In the genomic region with DNA sequence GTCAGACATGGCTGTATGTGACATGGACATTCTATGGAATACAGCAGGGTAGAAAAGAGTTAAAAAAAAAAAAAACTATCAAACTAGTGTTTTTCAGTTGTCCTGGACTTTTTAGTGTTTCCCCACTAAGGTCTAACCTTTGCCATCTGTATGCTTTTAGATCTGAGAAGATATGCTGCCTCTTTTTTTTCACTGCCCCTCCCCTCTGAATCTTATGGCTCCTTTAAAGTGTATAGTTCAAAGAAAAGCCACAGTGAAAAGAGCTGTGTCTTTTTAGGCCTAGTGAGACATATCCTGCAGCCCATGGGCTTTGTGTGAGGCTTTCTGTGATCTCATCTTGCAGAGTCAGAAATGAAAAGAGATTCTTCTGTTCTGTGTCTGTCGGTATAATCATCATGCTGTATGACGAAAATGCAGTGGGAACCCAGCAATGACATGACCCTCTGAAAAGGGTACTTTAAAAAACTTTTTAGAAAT, we compare ENCODE assay signal across 1 cellular context.
TF ChIP-seq lines count a peak whose summit lies in the region.

No MANE protein-coding gene starts in this region.

TF ChIP-seq in HepG2, 621 proteins besides CTCF, POLR2A, EP300 and RAD21 (continued from another document and continues in another):
- TF ChIP-seq ZBTB2 (CRISPR knock-in tag; IDR thresholded peaks at IDR 0.05; ENCODE audit: low read depth) (no peak), REXO4 (CRISPR knock-in tag; IDR thresholded peaks at IDR 0.05; ENCODE audit: borderline replicate concordance) (no peak), HOXA9 (CRISPR knock-in tag; IDR thresholded peaks at IDR 0.05; ENCODE audit: borderline replicate concordance) (no peak), ZNF180 (CRISPR knock-in tag; IDR thresholded peaks at IDR 0.05; ENCODE audit: borderline replicate concordance, low read depth) (no peak), SMAD3 (CRISPR knock-in tag; IDR thresholded peaks at IDR 0.05) (peak; percentile 71), EEA1 (CRISPR knock-in tag; IDR thresholded peaks at IDR 0.05; ENCODE audit: borderline replicate concordance) (no peak), ELK4 (CRISPR knock-in tag; IDR thresholded peaks at IDR 0.05; ENCODE audit: borderline replicate concordance) (no peak), EHMT2 (IDR thresholded peaks at IDR 0.05; ENCODE audit: borderline replicate concordance, low read depth, low read length) (peak; percentile 53; the same call in 1 of the 2 replicates), FOSL1 (CRISPR knock-in tag; IDR thresholded peaks at IDR 0.05; ENCODE audit: borderline replicate concordance) (peak; percentile 11; the same call in 1 of the 2 replicates), ZFYVE20 (CRISPR knock-in tag; IDR thresholded peaks at IDR 0.05; ENCODE audit: borderline replicate concordance, low read depth) (no peak), MAFK (conservative IDR thresholded peaks at IDR 0.05 in 1 of 2, IDR thresholded peaks at IDR 0.05 in 1 of 2; ENCODE audit: low read length in 2 of 2) (peak in 1 of 2 experiments; percentile 15; a peak in 1 of 4 replicates), FOXO1 (CRISPR knock-in tag; IDR thresholded peaks at IDR 0.05) (peak; percentile 73), ZNF136 (CRISPR knock-in tag; IDR thresholded peaks at IDR 0.05; ENCODE audit: low read depth) (peak; percentile 83; the same call in 1 of the 2 replicates), ZNF225 (CRISPR knock-in tag; IDR thresholded peaks at IDR 0.05) (no peak), ISL2 (CRISPR knock-in tag; IDR thresholded peaks at IDR 0.05) (peak; percentile 99), ZNF788 (CRISPR knock-in tag; IDR thresholded peaks at IDR 0.05; ENCODE audit: borderline replicate concordance) (no peak), PAXIP1 (CRISPR knock-in tag; conservative IDR thresholded peaks at IDR 0.05) (peak; percentile 94), MYC (CRISPR knock-in tag; IDR thresholded peaks at IDR 0.05; ENCODE audit: borderline replicate concordance) (no peak), NR0B2 (CRISPR knock-in tag; IDR thresholded peaks at IDR 0.05) (no peak), NCOR1 (IDR thresholded peaks at IDR 0.05; ENCODE audit: borderline replicate concordance, low read length) (peak; percentile 89; the same call in 1 of the 2 replicates), THAP7 (CRISPR knock-in tag; IDR thresholded peaks at IDR 0.05) (no peak), ZFAT (CRISPR knock-in tag; conservative IDR thresholded peaks at IDR 0.05) (no peak), RFX5 (IDR thresholded peaks at IDR 0.05; ENCODE audit: low read depth, low read length) (no peak), JDP2 (CRISPR knock-in tag; IDR thresholded peaks at IDR 0.05; ENCODE audit: borderline replicate concordance) (no peak), POLR2AphosphoS2 (IDR thresholded peaks at IDR 0.05; ENCODE audit: low read depth, low read length) (no peak), FOSL2 (CRISPR knock-in tag; IDR thresholded peaks at IDR 0.05) (peak; percentile 70), RORA (CRISPR knock-in tag; IDR thresholded peaks at IDR 0.05) (no peak), ZNF329 (CRISPR knock-in tag; IDR thresholded peaks at IDR 0.05; ENCODE audit: low read depth) (no peak), DPF2 (CRISPR knock-in tag; IDR thresholded peaks at IDR 0.05; ENCODE audit: borderline replicate concordance, low read depth) (peak; percentile 79), KLF16 (CRISPR knock-in tag; IDR thresholded peaks at IDR 0.05) (peak in 1 of 2 experiments; percentile 45; a peak in 1 of 4 replicates), SP1 (IDR thresholded peaks at IDR 0.05) (no peak), SP1 (CRISPR knock-in tag; IDR thresholded peaks at IDR 0.05) (peak; percentile 19; the same call in 1 of the 2 replicates), MTA3 (CRISPR knock-in tag; IDR thresholded peaks at IDR 0.05) (no peak), IKZF4 (CRISPR knock-in tag; IDR thresholded peaks at IDR 0.05; ENCODE audit: borderline replicate concordance, low read depth, not compliant biosample characterization) (no peak), RFX1 (IDR thresholded peaks at IDR 0.05) (no peak), GATAD2A (CRISPR knock-in tag; IDR thresholded peaks at IDR 0.05) (peak; percentile 94), ZNF430 (CRISPR knock-in tag; IDR thresholded peaks at IDR 0.05) (no peak)
- TF ChIP-seq, protein P1, sequence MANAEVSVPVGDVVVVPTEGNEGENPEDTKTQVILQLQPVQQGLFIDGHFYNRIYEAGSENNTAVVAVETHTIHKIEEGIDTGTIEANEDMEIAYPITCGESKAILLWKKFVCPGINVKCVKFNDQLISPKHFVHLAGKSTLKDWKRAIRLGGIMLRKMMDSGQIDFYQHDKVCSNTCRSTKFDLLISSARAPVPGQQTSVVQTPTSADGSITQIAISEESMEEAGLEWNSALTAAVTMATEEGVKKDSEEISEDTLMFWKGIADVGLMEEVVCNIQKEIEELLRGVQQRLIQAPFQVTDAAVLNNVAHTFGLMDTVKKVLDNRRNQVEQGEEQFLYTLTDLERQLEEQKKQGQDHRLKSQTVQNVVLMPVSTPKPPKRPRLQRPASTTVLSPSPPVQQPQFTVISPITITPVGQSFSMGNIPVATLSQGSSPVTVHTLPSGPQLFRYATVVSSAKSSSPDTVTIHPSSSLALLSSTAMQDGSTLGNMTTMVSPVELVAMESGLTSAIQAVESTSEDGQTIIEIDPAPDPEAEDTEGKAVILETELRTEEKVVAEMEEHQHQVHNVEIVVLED (CRISPR knock-in tag; IDR thresholded peaks at IDR 0.05; ENCODE audit: borderline replicate concordance), result no peak; the same call in 1 of the 2 replicates
- TF ChIP-seq, protein P2, sequence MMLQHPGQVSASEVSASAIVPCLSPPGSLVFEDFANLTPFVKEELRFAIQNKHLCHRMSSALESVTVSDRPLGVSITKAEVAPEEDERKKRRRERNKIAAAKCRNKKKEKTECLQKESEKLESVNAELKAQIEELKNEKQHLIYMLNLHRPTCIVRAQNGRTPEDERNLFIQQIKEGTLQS (CRISPR knock-in tag; IDR thresholded peaks at IDR 0.05), result peak; percentile 61; the same call in 1 of the 2 replicates
- TF ChIP-seq, protein P3, sequence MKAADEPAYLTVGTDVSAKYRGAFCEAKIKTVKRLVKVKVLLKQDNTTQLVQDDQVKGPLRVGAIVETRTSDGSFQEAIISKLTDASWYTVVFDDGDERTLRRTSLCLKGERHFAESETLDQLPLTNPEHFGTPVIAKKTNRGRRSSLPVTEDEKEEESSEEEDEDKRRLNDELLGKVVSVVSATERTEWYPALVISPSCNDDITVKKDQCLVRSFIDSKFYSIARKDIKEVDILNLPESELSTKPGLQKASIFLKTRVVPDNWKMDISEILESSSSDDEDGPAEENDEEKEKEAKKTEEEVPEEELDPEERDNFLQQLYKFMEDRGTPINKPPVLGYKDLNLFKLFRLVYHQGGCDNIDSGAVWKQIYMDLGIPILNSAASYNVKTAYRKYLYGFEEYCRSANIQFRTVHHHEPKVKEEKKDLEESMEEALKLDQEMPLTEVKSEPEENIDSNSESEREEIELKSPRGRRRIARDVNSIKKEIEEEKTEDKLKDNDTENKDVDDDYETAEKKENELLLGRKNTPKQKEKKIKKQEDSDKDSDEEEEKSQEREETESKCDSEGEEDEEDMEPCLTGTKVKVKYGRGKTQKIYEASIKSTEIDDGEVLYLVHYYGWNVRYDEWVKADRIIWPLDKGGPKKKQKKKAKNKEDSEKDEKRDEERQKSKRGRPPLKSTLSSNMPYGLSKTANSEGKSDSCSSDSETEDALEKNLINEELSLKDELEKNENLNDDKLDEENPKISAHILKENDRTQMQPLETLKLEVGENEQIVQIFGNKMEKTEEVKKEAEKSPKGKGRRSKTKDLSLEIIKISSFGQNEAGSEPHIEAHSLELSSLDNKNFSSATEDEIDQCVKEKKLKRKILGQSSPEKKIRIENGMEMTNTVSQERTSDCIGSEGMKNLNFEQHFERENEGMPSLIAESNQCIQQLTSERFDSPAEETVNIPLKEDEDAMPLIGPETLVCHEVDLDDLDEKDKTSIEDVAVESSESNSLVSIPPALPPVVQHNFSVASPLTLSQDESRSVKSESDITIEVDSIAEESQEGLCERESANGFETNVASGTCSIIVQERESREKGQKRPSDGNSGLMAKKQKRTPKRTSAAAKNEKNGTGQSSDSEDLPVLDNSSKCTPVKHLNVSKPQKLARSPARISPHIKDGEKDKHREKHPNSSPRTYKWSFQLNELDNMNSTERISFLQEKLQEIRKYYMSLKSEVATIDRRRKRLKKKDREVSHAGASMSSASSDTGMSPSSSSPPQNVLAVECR (CRISPR knock-in tag; IDR thresholded peaks at IDR 0.05; ENCODE audit: borderline replicate concordance), result peak; percentile 23; the same call in 1 of the 2 replicates
- TF ChIP-seq, protein P4, sequence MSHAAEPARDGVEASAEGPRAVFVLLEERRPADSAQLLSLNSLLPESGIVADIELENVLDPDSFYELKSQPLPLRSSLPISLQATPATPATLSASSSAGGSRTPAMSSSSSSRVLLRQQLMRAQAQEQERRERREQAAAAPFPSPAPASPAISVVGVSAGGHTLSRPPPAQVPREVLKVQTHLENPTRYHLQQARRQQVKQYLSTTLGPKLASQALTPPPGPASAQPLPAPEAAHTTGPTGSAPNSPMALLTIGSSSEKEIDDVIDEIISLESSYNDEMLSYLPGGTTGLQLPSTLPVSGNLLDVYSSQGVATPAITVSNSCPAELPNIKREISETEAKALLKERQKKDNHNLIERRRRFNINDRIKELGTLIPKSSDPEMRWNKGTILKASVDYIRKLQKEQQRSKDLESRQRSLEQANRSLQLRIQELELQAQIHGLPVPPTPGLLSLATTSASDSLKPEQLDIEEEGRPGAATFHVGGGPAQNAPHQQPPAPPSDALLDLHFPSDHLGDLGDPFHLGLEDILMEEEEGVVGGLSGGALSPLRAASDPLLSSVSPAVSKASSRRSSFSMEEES (CRISPR knock-in tag; IDR thresholded peaks at IDR 0.05), result peak; percentile 77; the same call in 1 of the 2 replicates
- TF ChIP-seq, protein P5, sequence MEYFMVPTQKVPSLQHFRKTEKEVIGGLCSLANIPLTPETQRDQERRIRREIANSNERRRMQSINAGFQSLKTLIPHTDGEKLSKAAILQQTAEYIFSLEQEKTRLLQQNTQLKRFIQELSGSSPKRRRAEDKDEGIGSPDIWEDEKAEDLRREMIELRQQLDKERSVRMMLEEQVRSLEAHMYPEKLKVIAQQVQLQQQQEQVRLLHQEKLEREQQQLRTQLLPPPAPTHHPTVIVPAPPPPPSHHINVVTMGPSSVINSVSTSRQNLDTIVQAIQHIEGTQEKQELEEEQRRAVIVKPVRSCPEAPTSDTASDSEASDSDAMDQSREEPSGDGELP (IDR thresholded peaks at IDR 0.05; ENCODE audit: borderline replicate concordance, low read depth), result peak; percentile 82; the same call in 1 of the 2 replicates
- TF ChIP-seq, protein P6, sequence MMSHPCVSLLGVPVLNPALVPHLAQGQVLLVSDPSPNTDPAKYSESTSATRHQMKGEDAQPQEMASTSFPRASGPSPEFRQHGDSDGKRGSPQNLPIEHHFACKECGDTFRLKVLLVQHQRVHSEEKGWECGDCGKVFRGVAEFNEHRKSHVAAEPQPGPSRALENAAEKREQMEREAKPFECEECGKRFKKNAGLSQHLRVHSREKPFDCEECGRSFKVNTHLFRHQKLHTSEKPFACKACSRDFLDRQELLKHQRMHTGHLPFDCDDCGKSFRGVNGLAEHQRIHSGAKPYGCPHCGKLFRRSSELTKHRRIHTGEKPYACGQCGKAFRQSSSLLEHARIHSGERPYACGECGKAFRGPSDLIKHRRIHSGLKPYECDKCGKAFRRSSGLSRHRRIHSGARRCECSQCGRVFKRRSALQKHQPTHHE (CRISPR knock-in tag; IDR thresholded peaks at IDR 0.05; ENCODE audit: borderline replicate concordance), result 0 out of 2 replicates have a peak, but pooled peaks have one; percentile 60
